1 cellular context compared by ENCODE assay signal in genomic region chr17:66541461-66542182, GRCh38.
TF ChIP-seq lines count a peak whose summit lies in the region.

No MANE protein-coding gene starts in this region.

TF ChIP-seq in K562, 482 proteins besides CTCF, POLR2A, EP300 and RAD21 (continued from another document and continues in another):
- TF ChIP-seq, protein P1, sequence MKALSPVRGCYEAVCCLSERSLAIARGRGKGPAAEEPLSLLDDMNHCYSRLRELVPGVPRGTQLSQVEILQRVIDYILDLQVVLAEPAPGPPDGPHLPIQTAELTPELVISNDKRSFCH (CRISPR knock-in tag; IDR thresholded peaks at IDR 0.05): no peak
- TF ChIP-seq, protein P1 (tag; IDR thresholded peaks at IDR 0.05): peak; percentile 90
- TF ChIP-seq PTBP1 (IDR thresholded peaks at IDR 0.05; ENCODE audit: low read depth, low read length) (no peak), SP2 (IDR thresholded peaks at IDR 0.05; ENCODE audit: extremely low read depth, low read depth, low read length, poor library complexity, severe bottlenecking) (no peak), ARID1B (IDR thresholded peaks at IDR 0.05) (peak; percentile 53; the same call in 1 of the 2 replicates), HES1 (IDR thresholded peaks at IDR 0.05; ENCODE audit: low read depth) (peak; percentile 96), TEAD2 (tag; IDR thresholded peaks at IDR 0.05) (no peak), TEAD4 (IDR thresholded peaks at IDR 0.05; ENCODE audit: low read length) (peak; percentile 87), TEAD4 (CRISPR knock-in tag; IDR thresholded peaks at IDR 0.05; ENCODE audit: borderline replicate concordance) (no peak), KLF13 (tag; IDR thresholded peaks at IDR 0.05; ENCODE audit: borderline replicate concordance, low read depth) (no peak), RBM25 (IDR thresholded peaks at IDR 0.05; ENCODE audit: low read depth, low read length, severe bottlenecking) (no peak), MEF2A (IDR thresholded peaks at IDR 0.05; ENCODE audit: control insufficient read depth, low read depth, low read length) (peak; percentile 3; the same call in 1 of the 2 replicates), SMAD2 (IDR thresholded peaks at IDR 0.05; ENCODE audit: low read depth, low read length) (no peak), ZNF830 (CRISPR knock-in tag; IDR thresholded peaks at IDR 0.05) (no peak), RUNX1 (IDR thresholded peaks at IDR 0.05; ENCODE audit: low read depth) (peak; percentile 65; the same call in 1 of the 2 replicates), ZBTB9 (CRISPR knock-in tag; IDR thresholded peaks at IDR 0.05) (no peak), ZNF280B (CRISPR knock-in tag; IDR thresholded peaks at IDR 0.05) (no peak), SMARCA5 (IDR thresholded peaks at IDR 0.05) (no peak), PHTF2 (CRISPR knock-in tag; IDR thresholded peaks at IDR 0.05) (no peak), BHLHE40 (IDR thresholded peaks at IDR 0.05; ENCODE audit: low read length) (peak; percentile 38; the same call in 1 of the 2 replicates), DIDO1 (tag; IDR thresholded peaks at IDR 0.05; ENCODE audit: low read depth) (no peak), THAP12 (CRISPR knock-in tag; IDR thresholded peaks at IDR 0.05) (no peak), NRF1 (conservative IDR thresholded peaks at IDR 0.05 in 1 of 2, IDR thresholded peaks at IDR 0.05 in 1 of 2) (no peak), RNF2 (IDR thresholded peaks at IDR 0.05) (0 out of 2 replicates have a peak, but pooled peaks have one; percentile 18), ZNF655 (CRISPR knock-in tag; IDR thresholded peaks at IDR 0.05) (no peak), HMGN3 (IDR thresholded peaks at IDR 0.05; ENCODE audit: borderline replicate concordance, extremely low read depth, insufficient read length, low read depth, low read length) (no peak), STAT5B (CRISPR knock-in tag; IDR thresholded peaks at IDR 0.05) (no peak), ZNF274 (IDR thresholded peaks at IDR 0.05; ENCODE audit: borderline replicate concordance, low read depth, low read length) (no peak), KHSRP (IDR thresholded peaks at IDR 0.05) (no peak), SIN3B (IDR thresholded peaks at IDR 0.05; ENCODE audit: low read depth) (no peak), MLLT1 (IDR thresholded peaks at IDR 0.05) (peak in 1 of 2 experiments; percentile 58; a peak in 1 of 4 replicates)
- TF ChIP-seq, protein P2, sequence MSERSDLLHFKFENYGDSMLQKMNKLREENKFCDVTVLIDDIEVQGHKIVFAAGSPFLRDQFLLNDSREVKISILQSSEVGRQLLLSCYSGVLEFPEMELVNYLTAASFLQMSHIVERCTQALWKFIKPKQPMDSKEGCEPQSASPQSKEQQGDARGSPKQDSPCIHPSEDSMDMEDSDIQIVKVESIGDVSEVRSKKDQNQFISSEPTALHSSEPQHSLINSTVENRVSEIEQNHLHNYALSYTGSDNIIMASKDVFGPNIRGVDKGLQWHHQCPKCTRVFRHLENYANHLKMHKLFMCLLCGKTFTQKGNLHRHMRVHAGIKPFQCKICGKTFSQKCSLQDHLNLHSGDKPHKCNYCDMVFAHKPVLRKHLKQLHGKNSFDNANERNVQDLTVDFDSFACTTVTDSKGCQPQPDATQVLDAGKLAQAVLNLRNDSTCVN (CRISPR knock-in tag; IDR thresholded peaks at IDR 0.05): no peak
- TF ChIP-seq, protein P3, sequence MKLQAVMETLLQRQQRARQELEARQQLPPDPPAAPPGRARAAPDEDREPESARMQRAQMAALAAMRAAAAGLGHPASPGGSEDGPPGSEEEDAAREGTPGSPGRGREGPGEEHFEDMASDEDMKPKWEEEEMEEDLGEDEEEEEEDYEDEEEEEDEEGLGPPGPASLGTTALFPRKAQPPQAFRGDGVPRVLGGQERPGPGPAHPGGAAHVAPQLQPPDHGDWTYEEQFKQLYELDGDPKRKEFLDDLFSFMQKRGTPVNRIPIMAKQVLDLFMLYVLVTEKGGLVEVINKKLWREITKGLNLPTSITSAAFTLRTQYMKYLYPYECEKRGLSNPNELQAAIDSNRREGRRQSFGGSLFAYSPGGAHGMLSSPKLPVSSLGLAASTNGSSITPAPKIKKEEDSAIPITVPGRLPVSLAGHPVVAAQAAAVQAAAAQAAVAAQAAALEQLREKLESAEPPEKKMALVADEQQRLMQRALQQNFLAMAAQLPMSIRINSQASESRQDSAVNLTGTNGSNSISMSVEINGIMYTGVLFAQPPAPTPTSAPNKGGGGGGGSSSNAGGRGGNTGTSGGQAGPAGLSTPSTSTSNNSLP (IDR thresholded peaks at IDR 0.05; ENCODE audit: borderline replicate concordance, low read depth, low read length): no peak
- TF ChIP-seq, protein P4, sequence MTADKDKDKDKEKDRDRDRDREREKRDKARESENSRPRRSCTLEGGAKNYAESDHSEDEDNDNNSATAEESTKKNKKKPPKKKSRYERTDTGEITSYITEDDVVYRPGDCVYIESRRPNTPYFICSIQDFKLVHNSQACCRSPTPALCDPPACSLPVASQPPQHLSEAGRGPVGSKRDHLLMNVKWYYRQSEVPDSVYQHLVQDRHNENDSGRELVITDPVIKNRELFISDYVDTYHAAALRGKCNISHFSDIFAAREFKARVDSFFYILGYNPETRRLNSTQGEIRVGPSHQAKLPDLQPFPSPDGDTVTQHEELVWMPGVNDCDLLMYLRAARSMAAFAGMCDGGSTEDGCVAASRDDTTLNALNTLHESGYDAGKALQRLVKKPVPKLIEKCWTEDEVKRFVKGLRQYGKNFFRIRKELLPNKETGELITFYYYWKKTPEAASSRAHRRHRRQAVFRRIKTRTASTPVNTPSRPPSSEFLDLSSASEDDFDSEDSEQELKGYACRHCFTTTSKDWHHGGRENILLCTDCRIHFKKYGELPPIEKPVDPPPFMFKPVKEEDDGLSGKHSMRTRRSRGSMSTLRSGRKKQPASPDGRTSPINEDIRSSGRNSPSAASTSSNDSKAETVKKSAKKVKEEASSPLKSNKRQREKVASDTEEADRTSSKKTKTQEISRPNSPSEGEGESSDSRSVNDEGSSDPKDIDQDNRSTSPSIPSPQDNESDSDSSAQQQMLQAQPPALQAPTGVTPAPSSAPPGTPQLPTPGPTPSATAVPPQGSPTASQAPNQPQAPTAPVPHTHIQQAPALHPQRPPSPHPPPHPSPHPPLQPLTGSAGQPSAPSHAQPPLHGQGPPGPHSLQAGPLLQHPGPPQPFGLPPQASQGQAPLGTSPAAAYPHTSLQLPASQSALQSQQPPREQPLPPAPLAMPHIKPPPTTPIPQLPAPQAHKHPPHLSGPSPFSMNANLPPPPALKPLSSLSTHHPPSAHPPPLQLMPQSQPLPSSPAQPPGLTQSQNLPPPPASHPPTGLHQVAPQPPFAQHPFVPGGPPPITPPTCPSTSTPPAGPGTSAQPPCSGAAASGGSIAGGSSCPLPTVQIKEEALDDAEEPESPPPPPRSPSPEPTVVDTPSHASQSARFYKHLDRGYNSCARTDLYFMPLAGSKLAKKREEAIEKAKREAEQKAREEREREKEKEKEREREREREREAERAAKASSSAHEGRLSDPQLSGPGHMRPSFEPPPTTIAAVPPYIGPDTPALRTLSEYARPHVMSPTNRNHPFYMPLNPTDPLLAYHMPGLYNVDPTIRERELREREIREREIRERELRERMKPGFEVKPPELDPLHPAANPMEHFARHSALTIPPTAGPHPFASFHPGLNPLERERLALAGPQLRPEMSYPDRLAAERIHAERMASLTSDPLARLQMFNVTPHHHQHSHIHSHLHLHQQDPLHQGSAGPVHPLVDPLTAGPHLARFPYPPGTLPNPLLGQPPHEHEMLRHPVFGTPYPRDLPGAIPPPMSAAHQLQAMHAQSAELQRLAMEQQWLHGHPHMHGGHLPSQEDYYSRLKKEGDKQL (CRISPR knock-in tag; IDR thresholded peaks at IDR 0.05; ENCODE audit: borderline replicate concordance): no peak
- TF ChIP-seq, protein P5, sequence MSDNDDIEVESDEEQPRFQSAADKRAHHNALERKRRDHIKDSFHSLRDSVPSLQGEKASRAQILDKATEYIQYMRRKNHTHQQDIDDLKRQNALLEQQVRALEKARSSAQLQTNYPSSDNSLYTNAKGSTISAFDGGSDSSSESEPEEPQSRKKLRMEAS (CRISPR knock-in tag; IDR thresholded peaks at IDR 0.05): peak; percentile 30; the same call in 1 of the 2 replicates
- TF ChIP-seq, protein P6, sequence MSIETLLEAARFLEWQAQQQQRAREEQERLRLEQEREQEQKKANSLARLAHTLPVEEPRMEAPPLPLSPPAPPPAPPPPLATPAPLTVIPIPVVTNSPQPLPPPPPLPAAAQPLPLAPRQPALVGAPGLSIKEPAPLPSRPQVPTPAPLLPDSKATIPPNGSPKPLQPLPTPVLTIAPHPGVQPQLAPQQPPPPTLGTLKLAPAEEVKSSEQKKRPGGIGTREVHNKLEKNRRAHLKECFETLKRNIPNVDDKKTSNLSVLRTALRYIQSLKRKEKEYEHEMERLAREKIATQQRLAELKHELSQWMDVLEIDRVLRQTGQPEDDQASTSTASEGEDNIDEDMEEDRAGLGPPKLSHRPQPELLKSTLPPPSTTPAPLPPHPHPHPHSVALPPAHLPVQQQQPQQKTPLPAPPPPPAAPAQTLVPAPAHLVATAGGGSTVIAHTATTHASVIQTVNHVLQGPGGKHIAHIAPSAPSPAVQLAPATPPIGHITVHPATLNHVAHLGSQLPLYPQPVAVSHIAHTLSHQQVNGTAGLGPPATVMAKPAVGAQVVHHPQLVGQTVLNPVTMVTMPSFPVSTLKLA (conservative IDR thresholded peaks at IDR 0.05): peak; percentile 67 to 82
